10 cellular contexts compared by ENCODE assay signal in the genomic region with DNA sequence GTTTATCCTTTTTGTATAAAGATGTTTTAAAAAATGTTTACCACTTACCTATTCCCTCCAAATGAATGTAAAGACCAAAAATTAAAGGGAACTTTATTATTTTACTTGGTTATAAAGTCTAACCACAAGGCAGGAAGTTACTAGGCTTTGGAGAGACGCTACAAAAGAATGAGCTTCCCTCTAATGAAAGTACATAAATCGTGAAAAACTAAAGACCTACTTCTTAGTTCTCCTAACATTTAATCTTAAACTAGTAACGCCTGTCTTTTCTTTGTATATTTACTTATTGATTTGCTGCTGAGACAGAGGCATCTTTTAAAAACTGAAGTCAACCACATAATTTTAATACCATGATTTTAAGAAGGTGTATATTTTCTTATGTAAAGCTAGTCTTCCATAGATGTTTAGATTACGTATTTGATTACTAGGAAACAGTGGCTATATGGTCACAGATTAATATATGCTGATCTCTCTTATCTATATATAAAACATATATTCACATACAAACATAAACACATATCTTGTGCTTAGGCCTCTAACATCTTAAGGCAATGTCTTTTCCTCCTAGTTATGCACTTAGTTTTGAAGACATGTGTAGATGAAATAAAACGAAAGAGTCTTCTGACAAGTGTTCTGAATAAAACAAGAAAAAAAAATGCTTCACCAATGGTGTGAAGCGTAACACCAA.
DNase-seq lines count a peak whose midpoint lies in the region; ATAC-seq and TF ChIP-seq lines count a peak whose summit lies in the region.
"Had no signal": no experiment of that assay in that cellular context is flagged by ENCODE, and none has a peak within 500 bp of the region (broad histone marks: within the 10 kb centered on the region; RNA-seq: fewer than 3 reads in every experiment).

No MANE protein-coding gene starts in this region.

- TF ChIP-seq CTCF in adrenal gland (IDR thresholded peaks at IDR 0.05): no peak
- TF ChIP-seq CTCF in CD8-positive, alpha-beta T cell (IDR thresholded peaks at IDR 0.05): no peak

- 2 to 5% methylated on average over 6 of the region's 6 CpGs for WGBS in GM23248 (ENCODE audit: low coverage in 1 of 2, low lambda C conversion rate in 2 of 2, missing lambda C conversion rate in 2 of 2), 2 experiments
- 23 to 29% (median 26%) methylated on average over 6 of the region's 6 CpGs for WGBS in adrenal gland, 4 donors
- WGBS in right cardiac atrium: 27% methylated on average over 6 of the region's 6 CpGs

- H3K9me3 ChIP-seq in GM23248 (ENCODE audit: low read depth) (no peaks in the 10 kb centered on the region), adrenal gland (replicated peaks in 1 of 3) (no peaks in the 10 kb centered on the region), right cardiac atrium (ENCODE audit: control insufficient read depth, low read length) (no peaks in the 10 kb centered on the region), skeletal muscle tissue (ENCODE audit: control insufficient read depth in 3 of 3, low read length in 3 of 3) (peaks cover 0 to 2% (median 0%) of the 10 kb centered on the region in 3 donors)
- no peaks in the 10 kb centered on the region for H3K9me3 ChIP-seq in CD8-positive, alpha-beta T cell (ENCODE audit: low read length)
- H3K9me3 ChIP-seq in effector memory CD4-positive, alpha-beta T cell (ENCODE audit: control insufficient read depth, low read length): no peaks in the 10 kb centered on the region

- ATAC-seq in right cardiac atrium: no peak
- ATAC-seq in CD8-positive, alpha-beta T cell: no peak
- ATAC-seq: HCT116 had no signal

- H2AFZ ChIP-seq in GM23248: peak overlapping the region; percentile 81

- no peak overlapping the region for H3K27ac Mint-ChIP-seq in CD8-positive, alpha-beta T cell

- H3K4me1 ChIP-seq in GM23248 (ENCODE audit: insufficient read depth) (peaks cover 24% of the 10 kb centered on the region), adrenal gland (replicated peaks in 1 of 2) (peaks cover 7 to 9% of the 10 kb centered on the region in 2 donors), right cardiac atrium (ENCODE audit: control insufficient read depth, insufficient read depth, low read length) (peaks cover 5% of the 10 kb centered on the region), skeletal muscle tissue (ENCODE audit: control insufficient read depth in 3 of 3, insufficient read depth in 3 of 3, low read length in 3 of 3) (peaks cover 0 to 3% (median 0%) of the 10 kb centered on the region in 3 donors)
- H3K4me1 ChIP-seq in CD8-positive, alpha-beta T cell (ENCODE audit: insufficient read depth, low read length): no peaks in the 10 kb centered on the region
- no peaks in the 10 kb centered on the region for H3K4me1 ChIP-seq in effector memory CD4-positive, alpha-beta T cell (ENCODE audit: control insufficient read depth, insufficient read depth, low read length, poor library complexity, severe bottlenecking)

- intact Hi-C loops in adrenal gland (cut with DNase I): no loop called here
- intact Hi-C loops in right cardiac atrium (cut with DNase I): loop anchor here in 3 of 4 donors (5.0 to 10.0 kb wide), 4 partner anchors 88 to 231 kb away; no protein-coding TSS in a partner anchor
- intact Hi-C loops in CD8-positive, alpha-beta T cell (cut with DNase I, micrococcal nuclease): no loop called here

- H3K27ac ChIP-seq in GM23248 (peak overlapping the region; percentile 92), adrenal gland (peak overlapping the region; percentile 66 to 89 (median 84)), right cardiac atrium (ENCODE audit: low read length) (no peak overlapping the region), skeletal muscle tissue (ENCODE audit: low read depth, low read length) (peak overlapping the region; percentile 36)
- no peak overlapping the region for H3K27ac ChIP-seq in CD8-positive, alpha-beta T cell (ENCODE audit: low read depth, low read length)
- H3K27ac ChIP-seq in effector memory CD4-positive, alpha-beta T cell (ENCODE audit: insufficient read depth, low read length, poor library complexity, severe bottlenecking): no peak overlapping the region

- H4K20me1 ChIP-seq in GM23248 (ENCODE audit: insufficient read depth): no peaks in the 10 kb centered on the region

- DNase-seq in GM23248 (peak; percentile 44), adrenal gland (no peak), right cardiac atrium (no peak), cerebellar cortex (ENCODE audit: low spot score) (no peak)
- no peak for DNase-seq in stimulated activated CD4-positive, alpha-beta T cell treated with anti-CD3 and anti-CD28 coated beads, Interleukin-1b, Interleukin-23, amount 100 ng/mL, for 48 hours
- DNase-seq in CD8-positive, alpha-beta T cell: no peak
- no peak for DNase-seq in effector memory CD4-positive, alpha-beta T cell
- DNase-seq: SHP77 treated with DMSO at 0.1 percent for 48 hours had no signal

- peaks cover 43% of the 10 kb centered on the region for H3F3A ChIP-seq in GM23248 (ENCODE audit: insufficient read depth)

- H3K9me2 ChIP-seq in GM23248 (ENCODE audit: insufficient read depth): no peaks in the 10 kb centered on the region

- peak overlapping the region; percentile 95 for H3K4me2 ChIP-seq in GM23248 (ENCODE audit: unreplicated experiment)

- H3K4me1 Mint-ChIP-seq in CD8-positive, alpha-beta T cell (ENCODE audit: low read depth): peaks cover 11% of the 10 kb centered on the region

- POLR2A ChIA-PET in CD8-positive, alpha-beta T cell (lab: Charles Lee): no interaction called here

- H3K4me3 Mint-ChIP-seq in CD8-positive, alpha-beta T cell: no peak overlapping the region

- H3K79me2 ChIP-seq in GM23248 (ENCODE audit: insufficient read depth): peaks cover 60% of the 10 kb centered on the region

- H3K36me3 Mint-ChIP-seq in CD8-positive, alpha-beta T cell: no peaks in the 10 kb centered on the region

- H3K27me3 Mint-ChIP-seq in CD8-positive, alpha-beta T cell (ENCODE audit: low read depth): peaks cover 4% of the 10 kb centered on the region

- CTCF ChIA-PET in CD8-positive, alpha-beta T cell (lab: Charles Lee): no interaction called here

- H3K27me3 ChIP-seq in GM23248 (replicated peaks; ENCODE audit: insufficient read depth) (no peaks in the 10 kb centered on the region), adrenal gland (no peaks in the 10 kb centered on the region), right cardiac atrium (ENCODE audit: control insufficient read depth, insufficient read depth) (no peaks in the 10 kb centered on the region), skeletal muscle tissue (ENCODE audit: control insufficient read depth in 3 of 3, insufficient read depth in 3 of 3, low read length in 3 of 3) (no peaks in the 10 kb centered on the region)
- H3K27me3 ChIP-seq in CD8-positive, alpha-beta T cell (ENCODE audit: insufficient read depth, low read length): no peaks in the 10 kb centered on the region
- no peaks in the 10 kb centered on the region for H3K27me3 ChIP-seq in effector memory CD4-positive, alpha-beta T cell (replicated peaks; ENCODE audit: control insufficient read depth, insufficient read depth, low read length, poor library complexity, severe bottlenecking)

- H3K9ac ChIP-seq in GM23248: peak overlapping the region; percentile 89
- peak overlapping the region; percentile 67 to 95 (median 72) for H3K9ac ChIP-seq in skeletal muscle tissue (ENCODE audit: low read depth in 1 of 3, low read length in 3 of 3)

- in situ Hi-C loops in GM23248 (cut with MboI): loop anchor here (10.0 kb wide), 2 partner anchors 108 to 112 kb away; no protein-coding TSS in a partner anchor

- H3K4me3 ChIP-seq in GM23248: peak overlapping the region; percentile 82
- peak overlapping the region in 1 of 4 donors; percentile 56 for H3K4me3 ChIP-seq in adrenal gland
- H3K4me3 ChIP-seq in right cardiac atrium (ENCODE audit: low read length): peak overlapping the region; percentile 95
- H3K4me3 ChIP-seq in skeletal muscle tissue (ENCODE audit: low read length in 3 of 3): peak overlapping the region; percentile 49 to 85 (median 70)
- no peak overlapping the region for H3K4me3 ChIP-seq in CD8-positive, alpha-beta T cell (ENCODE audit: low read depth, low read length)
- no peak overlapping the region for H3K4me3 ChIP-seq in effector memory CD4-positive, alpha-beta T cell (ENCODE audit: insufficient read depth, low read depth, low read length, poor library complexity, severe bottlenecking)

- H3K9me3 Mint-ChIP-seq in CD8-positive, alpha-beta T cell: no peaks in the 10 kb centered on the region

- H3K36me3 ChIP-seq in GM23248 (ENCODE audit: low read depth): no peaks in the 10 kb centered on the region; the same call in 1 of the 2 replicates
- no peaks in the 10 kb centered on the region for H3K36me3 ChIP-seq in adrenal gland (replicated peaks in 1 of 2)
- no peaks in the 10 kb centered on the region for H3K36me3 ChIP-seq in skeletal muscle tissue (ENCODE audit: control insufficient read depth in 3 of 3, insufficient read depth in 3 of 3, low read length in 3 of 3)
- H3K36me3 ChIP-seq in CD8-positive, alpha-beta T cell (ENCODE audit: insufficient read depth, low read length): no peaks in the 10 kb centered on the region
- no peaks in the 10 kb centered on the region for H3K36me3 ChIP-seq in effector memory CD4-positive, alpha-beta T cell (ENCODE audit: control insufficient read depth, insufficient read depth, low read length)

- TF ChIP-seq POLR2A in adrenal gland (IDR thresholded peaks at IDR 0.05): no peak

Comparison
In these comparisons a context has a peak if more than half of its experiments do, and no peak if none do; other contexts are left out.
1. H3K27ac ChIP-seq: peak in GM23248 (single experiment), adrenal gland (5 of 5) and skeletal muscle tissue (single experiment); none in right cardiac atrium (single experiment), CD8-positive, alpha-beta T cell (single experiment) and effector memory CD4-positive, alpha-beta T cell (single experiment).
2. H3K4me3 ChIP-seq: peak in GM23248 (single experiment), right cardiac atrium (single experiment) and skeletal muscle tissue (3 of 3); none in CD8-positive, alpha-beta T cell (single experiment) and effector memory CD4-positive, alpha-beta T cell (single experiment).
3. intact Hi-C loops: an anchor here in right cardiac atrium (5.0 to 10.0 kb wide); none called in adrenal gland and CD8-positive, alpha-beta T cell.